11 cellular contexts compared by ENCODE assay signal in the genomic region with DNA sequence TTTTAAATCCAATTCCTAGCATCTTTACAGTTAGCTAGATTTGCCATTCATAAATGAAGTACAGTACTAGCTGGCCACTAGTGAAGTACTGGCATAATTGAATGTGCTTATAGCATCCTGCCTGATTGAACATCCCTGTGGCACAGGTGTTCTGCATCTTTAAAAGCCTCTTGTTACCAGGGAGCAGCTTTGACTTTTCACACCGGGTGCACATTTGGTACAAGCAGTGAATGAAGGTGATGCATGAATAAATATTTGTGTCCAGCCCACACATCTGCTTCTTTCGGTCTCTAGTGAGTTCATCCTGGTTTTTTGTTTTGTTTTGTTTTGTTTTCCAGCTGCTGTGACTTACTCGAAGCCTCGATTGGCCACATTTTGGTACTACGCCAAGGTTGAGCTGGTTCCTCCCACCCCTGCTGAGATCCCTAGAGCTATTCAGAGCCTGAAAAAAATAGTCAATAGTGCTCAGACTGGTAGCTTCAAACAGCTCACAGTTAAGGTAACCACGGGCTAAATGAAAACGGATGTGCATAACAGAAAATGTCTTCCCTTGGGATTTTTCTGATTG. TPM values are rescaled to one million over a fixed set of nuclear protein-coding genes. Genes with fewer than 3 reads are reported as not detected.
DNase-seq lines count a peak whose midpoint lies in the region; ATAC-seq, FAIRE-seq and TF ChIP-seq lines count a peak whose summit lies in the region.
"Had no signal": no experiment of that assay in that cellular context is flagged by ENCODE, and none has a peak within 500 bp of the region (broad histone marks: within the 10 kb centered on the region; RNA-seq: fewer than 3 reads in every experiment).

No MANE protein-coding gene starts in this region.

- H3K27ac ChIP-seq in left lung = no peak overlapping the region
- H3K27ac ChIP-seq: neutrophil had no signal

- ATAC-seq in left lung = no peak
- ATAC-seq in HG03342 (IDR thresholded peaks at IDR 0.05; ENCODE audit: unreplicated experiment) = no peak

- H3K36me3 ChIP-seq in left lung = peaks cover 0 to 46% of the 10 kb centered on the region in 2 donors

- TF ChIP-seq CTCF in AG10803 (conservative IDR thresholded peaks at IDR 0.05; ENCODE audit: low read length) = no peak
- no peak for TF ChIP-seq CTCF in left lung (IDR thresholded peaks at IDR 0.05)

- no peak overlapping the region for H3K4me3 ChIP-seq in AG10803 (ENCODE audit: low read length)
- H3K4me3 ChIP-seq in left lung = no peak overlapping the region
- H3K4me3 ChIP-seq: heart right ventricle had no signal

- TF ChIP-seq POLR2A in H54 (IDR thresholded peaks at IDR 0.05; ENCODE audit: low read depth, low read length) = no peak

- intact Hi-C loops in left lung (cut with DNase I) = loop anchor here in 1 of 2 donors (10.0 kb wide), 1 partner anchor 78 kb away; no protein-coding TSS in a partner anchor

- peaks cover 14 to 33% of the 10 kb centered on the region in 2 donors for H3K4me1 ChIP-seq in left lung

- H3K9me3 ChIP-seq in left lung = no peaks in the 10 kb centered on the region
- H3K9me3 ChIP-seq: heart right ventricle, neutrophil had no signal

- H3K27me3 ChIP-seq in left lung = no peaks in the 10 kb centered on the region
- H3K27me3 ChIP-seq: heart right ventricle, neutrophil had no signal

- peak; percentile 41 for FAIRE-seq in H54 (lab: Jason Lieb, UNC)

- DNase-seq in AG10803 (ENCODE audit: low read depth) (peak; percentile 55), H54 (ENCODE audit: insufficient read length, low spot score) (no peak), NCI-H748 (lab: John Stamatoyannopoulos, UW; ENCODE audit: unreplicated experiment) (peak; percentile 90), fibroblast of the conjunctiva (ENCODE audit: low read depth) (peak; percentile 12), left lung (no peak), Kasumi-1 (lab: John Stamatoyannopoulos, UW) (no peak), HCEC 1CT (no peak)
- DNase-seq: RPMI8226 had no signal

RNA-seq across cellular contexts. Expression of a gene that starts 5.3 kb away (rescaled TPM):
- 100 to 1,000 TPM; 151 to 155 TPM for total RNA-seq in left lung

RNA-seq across cellular contexts. Expression of a gene that starts 29.6 kb away (rescaled TPM):
- 10 to 100 TPM; 45.8 to 52.9 TPM for total RNA-seq in left lung

RNA-seq across cellular contexts. Expression of a gene that starts 47.3 kb away (rescaled TPM):
- 10 to 100 TPM; 40.8 to 45.3 TPM for total RNA-seq in left lung

Comparison
In these comparisons a context has a peak if more than half of its experiments do, and no peak if none do; other contexts are left out.
1. DNase-seq: peak in AG10803 (single experiment), NCI-H748 (single experiment) and fibroblast of the conjunctiva (single experiment); none in H54 (single experiment), left lung (0 of 2), Kasumi-1 (0 of 2) and HCEC 1CT (single experiment).